In the genomic region with DNA sequence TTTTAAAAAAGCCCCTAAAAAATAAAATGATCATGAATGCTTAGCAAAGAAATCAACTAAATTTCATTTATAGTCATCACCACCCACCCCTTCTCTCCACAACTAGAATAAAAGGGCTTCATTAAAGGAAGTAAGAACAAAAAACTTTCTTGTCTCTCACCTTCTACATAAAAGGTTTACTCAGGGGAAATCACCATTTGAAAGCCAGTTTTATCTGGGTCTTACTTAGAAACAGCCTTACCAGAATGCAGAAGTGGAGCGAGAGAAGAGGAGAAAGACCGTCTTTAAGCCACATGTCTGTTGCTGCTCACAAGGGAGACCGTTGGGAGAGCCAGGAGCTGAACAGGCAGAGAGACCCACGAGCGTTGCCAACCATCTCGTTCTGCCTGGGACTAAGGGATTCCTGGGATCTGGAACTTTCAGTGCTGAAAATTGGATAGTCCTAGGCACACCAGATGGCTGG, we compare ENCODE assay signal across 1 cellular context.
TF ChIP-seq lines count a peak whose summit lies in the region.

No MANE protein-coding gene starts in this region.

TF ChIP-seq in GM12878, 131 proteins besides CTCF, POLR2A, EP300 and RAD21 (continued from another document):
- TF ChIP-seq, protein P1, sequence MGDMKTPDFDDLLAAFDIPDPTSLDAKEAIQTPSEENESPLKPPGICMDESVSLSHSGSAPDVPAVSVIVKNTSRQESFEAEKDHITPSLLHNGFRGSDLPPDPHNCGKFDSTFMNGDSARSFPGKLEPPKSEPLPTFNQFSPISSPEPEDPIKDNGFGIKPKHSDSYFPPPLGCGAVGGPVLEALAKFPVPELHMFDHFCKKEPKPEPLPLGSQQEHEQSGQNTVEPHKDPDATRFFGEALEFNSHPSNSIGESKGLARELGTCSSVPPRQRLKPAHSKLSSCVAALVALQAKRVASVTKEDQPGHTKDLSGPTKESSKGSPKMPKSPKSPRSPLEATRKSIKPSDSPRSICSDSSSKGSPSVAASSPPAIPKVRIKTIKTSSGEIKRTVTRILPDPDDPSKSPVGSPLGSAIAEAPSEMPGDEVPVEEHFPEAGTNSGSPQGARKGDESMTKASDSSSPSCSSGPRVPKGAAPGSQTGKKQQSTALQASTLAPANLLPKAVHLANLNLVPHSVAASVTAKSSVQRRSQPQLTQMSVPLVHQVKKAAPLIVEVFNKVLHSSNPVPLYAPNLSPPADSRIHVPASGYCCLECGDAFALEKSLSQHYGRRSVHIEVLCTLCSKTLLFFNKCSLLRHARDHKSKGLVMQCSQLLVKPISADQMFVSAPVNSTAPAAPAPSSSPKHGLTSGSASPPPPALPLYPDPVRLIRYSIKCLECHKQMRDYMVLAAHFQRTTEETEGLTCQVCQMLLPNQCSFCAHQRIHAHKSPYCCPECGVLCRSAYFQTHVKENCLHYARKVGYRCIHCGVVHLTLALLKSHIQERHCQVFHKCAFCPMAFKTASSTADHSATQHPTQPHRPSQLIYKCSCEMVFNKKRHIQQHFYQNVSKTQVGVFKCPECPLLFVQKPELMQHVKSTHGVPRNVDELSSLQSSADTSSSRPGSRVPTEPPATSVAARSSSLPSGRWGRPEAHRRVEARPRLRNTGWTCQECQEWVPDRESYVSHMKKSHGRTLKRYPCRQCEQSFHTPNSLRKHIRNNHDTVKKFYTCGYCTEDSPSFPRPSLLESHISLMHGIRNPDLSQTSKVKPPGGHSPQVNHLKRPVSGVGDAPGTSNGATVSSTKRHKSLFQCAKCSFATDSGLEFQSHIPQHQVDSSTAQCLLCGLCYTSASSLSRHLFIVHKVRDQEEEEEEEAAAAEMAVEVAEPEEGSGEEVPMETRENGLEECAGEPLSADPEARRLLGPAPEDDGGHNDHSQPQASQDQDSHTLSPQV (IDR thresholded peaks at IDR 0.05) = no peak
- TF ChIP-seq JUNB (IDR thresholded peaks at IDR 0.05) (peak; percentile 50; the same call in 1 of the 2 replicates), ZNF24 (IDR thresholded peaks at IDR 0.05) (no peak), SRF (IDR thresholded peaks at IDR 0.05; ENCODE audit: low read depth in 2 of 2, low read length in 2 of 2) (no peak), GATAD2B (conservative IDR thresholded peaks at IDR 0.05; ENCODE audit: low read depth) (no peak), ATF7 (IDR thresholded peaks at IDR 0.05; ENCODE audit: low read depth) (peak; percentile 47), POLR2AphosphoS5 (IDR thresholded peaks at IDR 0.05; ENCODE audit: low read length) (no peak), ZNF384 (IDR thresholded peaks at IDR 0.05; ENCODE audit: borderline replicate concordance, low read depth, low read length) (peak; percentile 50; the same call in 1 of the 2 replicates)
